2 cellular contexts compared by ENCODE assay signal in genomic region chr3:70805044-70805732, GRCh38.
TF ChIP-seq lines count a peak whose summit lies in the region.

No MANE protein-coding gene starts in this region.

TF ChIP-seq in SK-N-SH, 30 proteins besides CTCF, POLR2A, EP300 and RAD21 (continued from another document):
- TF ChIP-seq MAX (IDR thresholded peaks at IDR 0.05; ENCODE audit: low read depth) (no peak), NRF1 (IDR thresholded peaks at IDR 0.05; ENCODE audit: low read depth, low read length) (no peak), NFIC (IDR thresholded peaks at IDR 0.05; ENCODE audit: borderline replicate concordance) (no peak), IRF3 (IDR thresholded peaks at IDR 0.05; ENCODE audit: low read depth, low read length) (no peak), SIN3A (IDR thresholded peaks at IDR 0.05; ENCODE audit: borderline replicate concordance, low read depth, low read length) (no peak), RFX5 (IDR thresholded peaks at IDR 0.05; ENCODE audit: low read length) (no peak), JUND (IDR thresholded peaks at IDR 0.05) (no peak), PBX3 (IDR thresholded peaks at IDR 0.05) (no peak), CHD2 (IDR thresholded peaks at IDR 0.05; ENCODE audit: low read length, partially characterized antibody) (no peak), GATA2 (CRISPR knock-in tag; IDR thresholded peaks at IDR 0.05) (no peak)

TF ChIP-seq in SK-N-SH treated with all-trans-retinoic acid at 6 μM for 48 hours, 23 proteins besides CTCF, POLR2A, EP300 and RAD21 (continued from another document):
- no peak for TF ChIP-seq TSHZ2 (CRISPR knock-in tag; IDR thresholded peaks at IDR 0.05)
- no peak for TF ChIP-seq GLIS3 (CRISPR knock-in tag; IDR thresholded peaks at IDR 0.05)
- TF ChIP-seq BACH2 (CRISPR knock-in tag; IDR thresholded peaks at IDR 0.05; ENCODE audit: borderline replicate concordance), result no peak
- no peak for TF ChIP-seq ZNF70 (CRISPR knock-in tag; IDR thresholded peaks at IDR 0.05)
- TF ChIP-seq ARNTL (CRISPR knock-in tag; IDR thresholded peaks at IDR 0.05; ENCODE audit: borderline replicate concordance, low read depth), result no peak
- TF ChIP-seq CSRNP3 (CRISPR knock-in tag; IDR thresholded peaks at IDR 0.05), result no peak
- no peak for TF ChIP-seq RARB (CRISPR knock-in tag; IDR thresholded peaks at IDR 0.05)
- no peak for TF ChIP-seq OSR1 (CRISPR knock-in tag; IDR thresholded peaks at IDR 0.05)
- no peak for TF ChIP-seq PPARA (CRISPR knock-in tag; IDR thresholded peaks at IDR 0.05; ENCODE audit: borderline replicate concordance)
- TF ChIP-seq ZNF8 (CRISPR knock-in tag; IDR thresholded peaks at IDR 0.05), result no peak
- no peak for TF ChIP-seq POU6F1 (CRISPR knock-in tag; IDR thresholded peaks at IDR 0.05; ENCODE audit: borderline replicate concordance, low read depth)
- no peak for TF ChIP-seq CSDC2 (CRISPR knock-in tag; IDR thresholded peaks at IDR 0.05)
- TF ChIP-seq PATZ1 (CRISPR knock-in tag; IDR thresholded peaks at IDR 0.05; ENCODE audit: borderline replicate concordance), result no peak
- TF ChIP-seq ZC3H10 (CRISPR knock-in tag; IDR thresholded peaks at IDR 0.05), result no peak
